ENCODE assay signal across 8 cellular contexts in the genomic region with DNA sequence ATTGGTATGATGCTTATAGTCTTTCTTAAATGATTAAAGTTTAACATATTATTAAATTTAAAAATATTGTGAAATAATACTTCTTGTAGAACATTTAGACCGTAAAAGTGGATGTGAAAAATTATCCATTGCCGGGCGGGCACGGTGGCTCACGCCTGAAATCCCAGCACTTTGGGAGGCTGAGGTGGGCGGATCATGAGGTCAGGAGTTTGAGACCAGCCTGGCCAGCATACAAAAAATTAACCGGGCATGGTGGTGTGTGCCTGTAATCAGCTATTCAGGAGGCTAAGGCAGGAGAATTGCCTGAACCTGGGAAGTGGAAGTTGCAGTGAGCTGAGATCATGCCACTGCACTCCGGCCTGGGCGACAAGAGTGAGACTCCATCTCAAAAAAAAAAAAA. TPM values are rescaled to one million over a fixed set of nuclear protein-coding genes. Genes with fewer than 3 reads are reported as not detected.
DNase-seq lines count a peak whose midpoint lies in the region; ATAC-seq, FAIRE-seq and TF ChIP-seq lines count a peak whose summit lies in the region.
"Not testable (repeated sequence)": the region's sequence is repeated elsewhere in the genome, so short reads cannot be mapped to it uniquely, and the experiment has no call there.

No MANE protein-coding gene starts in this region.

- ATAC-seq in A549; lung (ENCODE audit: insufficient read depth, low FRiP score): not testable (repeated sequence)
- ATAC-seq in gastroesophageal sphincter: peak; percentile 44

- POLR2A ChIA-PET in A549 (lab: Yijun Ruan, JAX): interaction anchor here (0.6 to 1.3 kb wide), 2 partner anchors 12 to 18 kb away, joined by 3 to 7 read pairs; a partner anchor contains a TSS

- not testable (repeated sequence) for DNase-seq in A549 (ENCODE audit: low read depth in 1 of 2, low spot score in 1 of 2); lung (ENCODE audit: low spot score); testis
- DNase-seq in MV-4-11 (lab: John Stamatoyannopoulos, UW) (peak; percentile 30), adrenal gland (peak in 1 of 7 donors; percentile 52), dermis blood vessel endothelial cell (peak; percentile 25)

- not testable (repeated sequence) for H3K27me3 ChIP-seq in adrenal gland; gastroesophageal sphincter; lung (ENCODE audit: control insufficient read depth, insufficient read depth); rectal smooth muscle tissue (ENCODE audit: control insufficient read depth, insufficient read depth, low read length); testis

- H3K4me2 ChIP-seq in A549: peak overlapping the region; percentile 43

- intact Hi-C loops in adrenal gland (cut with DNase I); testis (cut with DNase I; ENCODE audit: low total_unique reads): not testable (repeated sequence)

- H3K9me3 ChIP-seq in A549; adrenal gland (replicated peaks in 1 of 3); gastroesophageal sphincter; lung (ENCODE audit: control insufficient read depth in 2 of 2, insufficient read depth in 1 of 2, low read length in 1 of 2); testis: not testable (repeated sequence)

- H3K36me3 ChIP-seq in adrenal gland (replicated peaks in 1 of 2); gastroesophageal sphincter; lung (ENCODE audit: control insufficient read depth in 2 of 2, insufficient read depth in 2 of 2, low read length in 2 of 2); rectal smooth muscle tissue (ENCODE audit: control insufficient read depth, insufficient read depth, low read length); testis (ENCODE audit: low read depth, missing control alignments): not testable (repeated sequence)

- not testable (repeated sequence) for H3K4me3 ChIP-seq in A549; lung; rectal smooth muscle tissue (ENCODE audit: low read length); testis
- H3K4me3 ChIP-seq in adrenal gland (peak overlapping the region in 1 of 4 donors; percentile 43), gastroesophageal sphincter (peak overlapping the region in 1 of 2 donors; percentile 31)

- H3K4me1 ChIP-seq in A549 (peaks cover 38% of the 10 kb centered on the region), adrenal gland (replicated peaks in 1 of 2) (peaks cover 33 to 63% of the 10 kb centered on the region in 2 donors), gastroesophageal sphincter (peaks cover 8 to 92% (median 34%) of the 10 kb centered on the region in 3 donors), lung (ENCODE audit: control insufficient read depth in 2 of 2, insufficient read depth in 2 of 2, low read length in 2 of 2) (peaks cover 25 to 28% of the 10 kb centered on the region in 2 donors), rectal smooth muscle tissue (ENCODE audit: control insufficient read depth, insufficient read depth, low read length) (peaks cover 17% of the 10 kb centered on the region), testis (peaks cover 58% of the 10 kb centered on the region)

- H3K9ac ChIP-seq in rectal smooth muscle tissue (ENCODE audit: low read length): not testable (repeated sequence)

- 77% methylated on average over 9 of the region's 9 CpGs for WGBS in A549 (ENCODE audit: missing lambda C conversion rate)
- 28 to 49% (median 45%) methylated on average over 9 of the region's 9 CpGs for WGBS in adrenal gland, 4 donors
- WGBS in gastroesophageal sphincter (ENCODE audit: low coverage in 1 of 2), 2 donors: 17 to 56% methylated on average over 4 to 8 of the region's 9 CpGs
- 74 to 88% methylated on average over 9 of the region's 9 CpGs for WGBS in lung, 2 donors
- 48 to 60% methylated on average over 9 of the region's 9 CpGs for WGBS in testis, 2 donors

- H3K27ac ChIP-seq in A549: peak overlapping the region in 1 of 2 experiments; percentile 61; a peak in 3 of 6 replicates
- H3K27ac ChIP-seq in adrenal gland: peak overlapping the region; percentile 75 to 98 (median 93)
- H3K27ac ChIP-seq in gastroesophageal sphincter: peak overlapping the region; percentile 79 to 93 (median 86)
- peak overlapping the region; percentile 40 to 77 for H3K27ac ChIP-seq in lung (ENCODE audit: low read depth in 1 of 2, low read length in 1 of 2)
- H3K27ac ChIP-seq in rectal smooth muscle tissue (ENCODE audit: low read depth, low read length): peak overlapping the region; percentile 78
- peak overlapping the region; percentile 87 to 97 for H3K27ac ChIP-seq in testis

- TF ChIP-seq EP300 in A549 (IDR thresholded peaks at IDR 0.05); gastroesophageal sphincter (IDR thresholded peaks at IDR 0.05): not testable (repeated sequence)

- not testable (repeated sequence) for TF ChIP-seq RAD21 in A549 (conservative IDR thresholded peaks at IDR 0.05 in 1 of 2, IDR thresholded peaks at IDR 0.05 in 1 of 2)

- not testable (repeated sequence) for TF ChIP-seq POLR2A in A549 (IDR thresholded peaks at IDR 0.05; ENCODE audit: low read length); adrenal gland (IDR thresholded peaks at IDR 0.05); gastroesophageal sphincter (IDR thresholded peaks at IDR 0.05); testis (IDR thresholded peaks at IDR 0.05)

- CTCF ChIA-PET in A549 (lab: Yijun Ruan, JAX): interaction anchor here (0.6 to 5.3 kb wide), 14 partner anchors 8 to 186 kb away, joined by 3 to 33 read pairs (median 4); no protein-coding TSS in a partner anchor

- TF ChIP-seq CTCF in A549 (IDR thresholded peaks at IDR 0.05); adrenal gland (IDR thresholded peaks at IDR 0.05); gastroesophageal sphincter (IDR thresholded peaks at IDR 0.05); lung (IDR thresholded peaks at IDR 0.05; ENCODE audit: control extremely low read depth, extremely low read depth); testis (IDR thresholded peaks at IDR 0.05): not testable (repeated sequence)

- FAIRE-seq in A549 (lab: Jason Lieb, UNC): not testable (repeated sequence)

RNA-seq across cellular contexts. Expression of a gene that starts 17.7 kb away (rescaled TPM):
- polyA plus RNA-seq in A549 (2011; rRNA removed) (34.8 and 35.9 TPM in 2 replicates), A549 (2017; fragmentation: RNase III; extraction: RNeasy Plus Mini Kit Qiagen cat#74134 plus additional on column Dnase treatment) (37.5 to 39.2 TPM (median 38.2 TPM) in 3 replicates), adrenal gland (10 to 100 TPM; 33.2 to 43.0 (median 38.9) TPM), lung (10 to 100 TPM; 23.4 to 26.4 TPM), testis (ENCODE audit: insufficient read depth, low read depth, low replicate concordance) (85.8 TPM)
- 32.8 and 42.8 TPM in 2 replicates for polyA plus RNA-seq in A549 (2012; cell fraction: cytosol; rRNA removed)
- polyA plus RNA-seq in A549 (2012; cell fraction: nucleus; rRNA removed): 49.2 and 51.8 TPM in 2 replicates
- polyA minus RNA-seq in A549 (2011; rRNA and poly(A)+ RNA removed): 78.5 and 90.0 TPM in 2 replicates
- total RNA-seq in adrenal gland (100 to 1,000 TPM in 1 of 8 donors, 10 to 100 TPM in 7; 30.5 to 138 (median 49.0) TPM), dermis blood vessel endothelial cell (35.1 and 38.2 TPM in 2 replicates), gastroesophageal sphincter (10 to 100 TPM; 35.1 to 63.4 (median 52.6) TPM), lung (10 to 100 TPM; 40.4 to 59.8 TPM), testis (10 to 100 TPM; 94.3 to 95.1 TPM)
